ENCODE assay signal across 8 cellular contexts in genomic region chr14:23556700-23557440, GRCh38. TPM values are rescaled to one million over a fixed set of nuclear protein-coding genes. Genes with fewer than 3 reads are reported as not detected.
DNase-seq lines count a peak whose midpoint lies in the region; TF ChIP-seq lines count a peak whose summit lies in the region.

No MANE protein-coding gene starts in this region.

- in situ Hi-C loops in KBM-7 (cut with MboI; ENCODE audit: low pct_unique_long_range_greater_than_20kb, low sequenced_read_pairs): no loop called here
- in situ Hi-C loops in brain microvascular endothelial cell (cut with HindIII; ENCODE audit: low pct_ligation_motif_present, low sequenced_read_pairs): no loop called here

- peak overlapping the region; percentile 95 for H3K4me3 ChIP-seq in AG10803 (ENCODE audit: low read length)
- peak overlapping the region; percentile 86 for H3K4me3 ChIP-seq in brain microvascular endothelial cell (ENCODE audit: low read depth, low read length)
- peak overlapping the region; percentile 70 for H3K4me3 ChIP-seq in mononuclear cell (ENCODE audit: low read length)

- no peak overlapping the region for H3K27ac ChIP-seq in brain microvascular endothelial cell

- H3K9me3 ChIP-seq in mononuclear cell (ENCODE audit: low read depth, low read length): no peaks in the 10 kb centered on the region

- no peak for TF ChIP-seq CTCF in AG10803 (conservative IDR thresholded peaks at IDR 0.05; ENCODE audit: low read length)
- TF ChIP-seq CTCF in brain microvascular endothelial cell (IDR thresholded peaks at IDR 0.05; ENCODE audit: low read depth, low read length, missing control alignments): no peak

- H3K4me1 ChIP-seq in mononuclear cell (ENCODE audit: insufficient read depth, low read length): peaks cover 26% of the 10 kb centered on the region

- H3K27me3 ChIP-seq in brain microvascular endothelial cell (replicated peaks) (no peaks in the 10 kb centered on the region), mononuclear cell (ENCODE audit: insufficient read depth, low read length) (no peaks in the 10 kb centered on the region)

- peaks cover 6% of the 10 kb centered on the region for H3K36me3 ChIP-seq in brain microvascular endothelial cell (replicated peaks)

- no peak for DNase-seq in AG10803 (ENCODE audit: low read depth)
- peak; percentile 28 for DNase-seq in KBM-7
- DNase-seq in brain microvascular endothelial cell: no peak
- DNase-seq in middle frontal gyrus (ENCODE audit: extremely low spot score, low spot score): no peak
- no peak for DNase-seq in AG08396 (ENCODE audit: low spot score)
- no peak for DNase-seq in superior temporal gyrus (ENCODE audit: extremely low spot score)
- no peak for DNase-seq in stimulated activated CD8-positive, alpha-beta memory T cell treated with anti-CD3 and anti-CD28 coated beads, Interleukin-4, amount 100 ng/mL, for 48 hours

RNA-seq across cellular contexts. Expression of gene THTPA, which starts 0.8 kb away (rescaled TPM):
- total RNA-seq in mononuclear cell: 11.5 TPM

RNA-seq across cellular contexts. Expression of gene ZFHX2, which starts 5.3 kb away (rescaled TPM):
- under 0.01 TPM for total RNA-seq in mononuclear cell

RNA-seq across cellular contexts. Expression of gene AP1G2, which starts 10.7 kb away (rescaled TPM):
- 53.1 TPM for total RNA-seq in mononuclear cell

RNA-seq across cellular contexts. Expression of gene JPH4, which starts 21.7 kb away (rescaled TPM):
- not detected for total RNA-seq in mononuclear cell
